ENCODE assay signal across 1 cellular context in the genomic region with DNA sequence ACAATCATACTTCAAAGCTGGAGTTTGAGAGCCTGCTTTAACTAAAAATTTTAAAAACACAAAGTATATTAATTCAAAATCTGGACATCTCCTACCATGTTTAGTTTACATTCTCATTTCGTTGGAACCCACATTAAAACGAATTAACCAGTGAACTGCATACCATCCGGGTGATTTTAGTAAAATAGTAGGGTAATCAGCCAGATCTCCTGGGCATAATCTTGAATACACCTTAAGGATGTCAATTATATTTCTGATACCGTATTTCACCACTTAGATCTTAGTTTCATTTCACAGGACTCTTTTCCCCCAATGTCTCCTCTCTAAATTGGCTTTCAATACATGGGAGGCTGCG.
A peak's percentile ranks its signal among the peaks of the same experiment; 100 is the strongest.
TF ChIP-seq lines count a peak whose summit lies in the region.

No MANE protein-coding gene starts in this region.

TF ChIP-seq in K562, 482 proteins besides CTCF, POLR2A, EP300 and RAD21 (continued from another document):
- TF ChIP-seq, protein P1, sequence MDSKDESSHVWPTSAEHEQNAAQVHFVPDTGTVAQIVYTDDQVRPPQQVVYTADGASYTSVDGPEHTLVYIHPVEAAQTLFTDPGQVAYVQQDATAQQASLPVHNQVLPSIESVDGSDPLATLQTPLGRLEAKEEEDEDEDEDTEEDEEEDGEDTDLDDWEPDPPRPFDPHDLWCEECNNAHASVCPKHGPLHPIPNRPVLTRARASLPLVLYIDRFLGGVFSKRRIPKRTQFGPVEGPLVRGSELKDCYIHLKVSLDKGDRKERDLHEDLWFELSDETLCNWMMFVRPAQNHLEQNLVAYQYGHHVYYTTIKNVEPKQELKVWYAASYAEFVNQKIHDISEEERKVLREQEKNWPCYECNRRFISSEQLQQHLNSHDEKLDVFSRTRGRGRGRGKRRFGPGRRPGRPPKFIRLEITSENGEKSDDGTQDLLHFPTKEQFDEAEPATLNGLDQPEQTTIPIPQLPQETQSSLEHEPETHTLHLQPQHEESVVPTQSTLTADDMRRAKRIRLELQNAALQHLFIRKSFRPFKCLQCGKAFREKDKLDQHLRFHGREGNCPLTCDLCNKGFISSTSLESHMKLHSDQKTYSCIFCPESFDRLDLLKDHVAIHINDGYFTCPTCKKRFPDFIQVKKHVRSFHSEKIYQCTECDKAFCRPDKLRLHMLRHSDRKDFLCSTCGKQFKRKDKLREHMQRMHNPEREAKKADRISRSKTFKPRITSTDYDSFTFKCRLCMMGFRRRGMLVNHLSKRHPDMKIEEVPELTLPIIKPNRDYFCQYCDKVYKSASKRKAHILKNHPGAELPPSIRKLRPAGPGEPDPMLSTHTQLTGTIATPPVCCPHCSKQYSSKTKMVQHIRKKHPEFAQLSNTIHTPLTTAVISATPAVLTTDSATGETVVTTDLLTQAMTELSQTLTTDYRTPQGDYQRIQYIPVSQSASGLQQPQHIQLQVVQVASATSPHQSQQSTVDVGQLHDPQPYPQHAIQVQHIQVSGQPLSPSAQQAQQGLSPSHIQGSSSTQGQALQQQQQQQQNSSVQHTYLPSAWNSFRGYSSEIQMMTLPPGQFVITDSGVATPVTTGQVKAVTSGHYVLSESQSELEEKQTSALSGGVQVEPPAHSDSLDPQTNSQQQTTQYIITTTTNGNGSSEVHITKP (IDR thresholded peaks at IDR 0.05; ENCODE audit: partially characterized antibody) = no peak
- TF ChIP-seq DNMT1 (IDR thresholded peaks at IDR 0.05) (no peak), ZNF551 (CRISPR knock-in tag; IDR thresholded peaks at IDR 0.05) (no peak), RNF2 (IDR thresholded peaks at IDR 0.05) (0 out of 2 replicates have a peak, but pooled peaks have one; percentile 23), MCM7 (IDR thresholded peaks at IDR 0.05) (no peak)
- TF ChIP-seq, protein P2, sequence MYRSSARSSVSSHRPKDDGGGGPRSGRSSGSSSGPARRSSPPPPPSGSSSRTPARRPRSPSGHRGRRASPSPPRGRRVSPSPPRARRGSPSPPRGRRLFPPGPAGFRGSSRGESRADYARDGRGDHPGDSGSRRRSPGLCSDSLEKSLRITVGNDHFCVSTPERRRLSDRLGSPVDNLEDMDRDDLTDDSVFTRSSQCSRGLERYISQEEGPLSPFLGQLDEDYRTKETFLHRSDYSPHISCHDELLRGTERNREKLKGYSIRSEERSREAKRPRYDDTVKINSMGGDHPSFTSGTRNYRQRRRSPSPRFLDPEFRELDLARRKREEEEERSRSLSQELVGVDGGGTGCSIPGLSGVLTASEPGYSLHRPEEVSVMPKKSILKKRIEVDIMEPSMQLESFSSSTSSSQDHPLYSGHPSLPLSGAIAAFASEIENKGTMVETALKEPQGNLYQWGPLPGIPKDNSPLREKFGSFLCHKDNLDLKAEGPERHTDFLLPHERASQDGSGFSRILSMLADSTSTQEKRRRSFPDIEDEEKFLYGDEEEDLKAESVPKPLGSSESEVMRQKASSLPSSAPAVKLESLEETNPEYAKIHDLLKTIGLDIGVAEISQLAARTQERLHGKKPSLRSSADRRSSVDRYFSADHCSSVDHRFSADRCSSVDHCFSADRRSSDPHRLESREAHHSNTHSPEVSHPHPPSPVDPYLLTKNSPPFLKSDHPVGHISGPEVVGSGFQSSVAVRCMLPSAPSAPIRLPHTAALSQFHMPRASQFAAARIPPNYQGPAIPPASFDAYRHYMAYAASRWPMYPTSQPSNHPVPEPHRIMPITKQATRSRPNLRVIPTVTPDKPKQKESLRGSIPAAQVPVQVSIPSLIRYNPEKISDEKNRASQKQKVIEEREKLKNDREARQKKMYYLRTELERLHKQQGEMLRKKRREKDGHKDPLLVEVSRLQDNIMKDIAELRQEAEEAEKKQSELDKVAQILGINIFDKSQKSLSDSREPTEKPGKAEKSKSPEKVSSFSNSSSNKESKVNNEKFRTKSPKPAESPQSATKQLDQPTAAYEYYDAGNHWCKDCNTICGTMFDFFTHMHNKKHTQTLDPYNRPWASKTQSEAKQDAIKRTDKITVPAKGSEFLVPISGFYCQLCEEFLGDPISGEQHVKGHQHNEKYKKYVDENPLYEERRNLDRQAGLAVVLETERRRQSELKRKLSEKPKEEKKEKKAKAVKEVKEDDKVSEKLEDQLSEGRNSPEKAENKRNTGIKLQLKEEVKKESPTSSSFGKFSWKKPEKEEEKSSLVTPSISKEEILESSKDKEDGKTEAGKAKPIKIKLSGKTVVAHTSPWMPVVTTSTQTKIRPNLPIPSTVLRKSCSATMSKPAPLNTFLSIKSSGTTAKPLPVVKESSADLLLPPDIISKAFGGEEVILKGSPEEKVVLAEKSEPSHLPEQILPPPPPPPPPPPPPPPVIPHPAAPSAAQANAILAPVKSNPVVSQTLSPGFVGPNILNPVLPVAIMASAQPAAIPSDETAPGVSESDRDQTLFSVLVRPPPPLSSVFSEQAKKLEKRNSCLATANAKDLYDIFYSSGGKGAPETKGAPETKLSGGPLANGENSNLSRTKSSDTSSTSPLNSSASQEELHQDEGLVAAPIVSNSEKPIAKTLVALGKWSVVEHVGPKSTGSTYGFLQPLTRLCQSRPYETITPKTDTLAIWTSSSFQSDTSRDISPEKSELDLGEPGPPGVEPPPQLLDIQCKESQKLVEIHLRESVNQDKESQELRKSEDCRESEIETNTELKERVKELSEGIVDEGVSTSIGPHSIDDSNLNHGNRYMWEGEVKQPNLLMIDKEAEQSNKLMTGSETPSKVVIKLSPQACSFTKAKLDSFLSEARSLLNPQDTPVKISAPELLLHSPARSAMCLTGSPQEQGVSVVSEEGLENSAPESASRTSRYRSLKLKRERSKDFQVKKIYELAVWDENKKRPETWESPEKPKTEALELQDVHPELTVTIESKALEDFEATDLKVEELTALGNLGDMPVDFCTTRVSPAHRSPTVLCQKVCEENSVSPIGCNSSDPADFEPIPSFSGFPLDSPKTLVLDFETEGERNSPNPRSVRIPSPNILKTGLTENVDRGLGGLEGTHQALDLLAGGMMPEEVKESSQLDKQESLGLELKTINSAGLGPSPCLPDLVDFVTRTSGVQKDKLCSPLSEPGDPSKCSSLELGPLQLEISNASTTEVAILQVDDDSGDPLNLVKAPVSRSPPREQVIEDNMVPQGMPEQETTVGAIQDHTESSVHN (IDR thresholded peaks at IDR 0.05; ENCODE audit: borderline replicate concordance in 1 of 2, low read depth in 1 of 2) = no peak
- TF ChIP-seq, protein P3, sequence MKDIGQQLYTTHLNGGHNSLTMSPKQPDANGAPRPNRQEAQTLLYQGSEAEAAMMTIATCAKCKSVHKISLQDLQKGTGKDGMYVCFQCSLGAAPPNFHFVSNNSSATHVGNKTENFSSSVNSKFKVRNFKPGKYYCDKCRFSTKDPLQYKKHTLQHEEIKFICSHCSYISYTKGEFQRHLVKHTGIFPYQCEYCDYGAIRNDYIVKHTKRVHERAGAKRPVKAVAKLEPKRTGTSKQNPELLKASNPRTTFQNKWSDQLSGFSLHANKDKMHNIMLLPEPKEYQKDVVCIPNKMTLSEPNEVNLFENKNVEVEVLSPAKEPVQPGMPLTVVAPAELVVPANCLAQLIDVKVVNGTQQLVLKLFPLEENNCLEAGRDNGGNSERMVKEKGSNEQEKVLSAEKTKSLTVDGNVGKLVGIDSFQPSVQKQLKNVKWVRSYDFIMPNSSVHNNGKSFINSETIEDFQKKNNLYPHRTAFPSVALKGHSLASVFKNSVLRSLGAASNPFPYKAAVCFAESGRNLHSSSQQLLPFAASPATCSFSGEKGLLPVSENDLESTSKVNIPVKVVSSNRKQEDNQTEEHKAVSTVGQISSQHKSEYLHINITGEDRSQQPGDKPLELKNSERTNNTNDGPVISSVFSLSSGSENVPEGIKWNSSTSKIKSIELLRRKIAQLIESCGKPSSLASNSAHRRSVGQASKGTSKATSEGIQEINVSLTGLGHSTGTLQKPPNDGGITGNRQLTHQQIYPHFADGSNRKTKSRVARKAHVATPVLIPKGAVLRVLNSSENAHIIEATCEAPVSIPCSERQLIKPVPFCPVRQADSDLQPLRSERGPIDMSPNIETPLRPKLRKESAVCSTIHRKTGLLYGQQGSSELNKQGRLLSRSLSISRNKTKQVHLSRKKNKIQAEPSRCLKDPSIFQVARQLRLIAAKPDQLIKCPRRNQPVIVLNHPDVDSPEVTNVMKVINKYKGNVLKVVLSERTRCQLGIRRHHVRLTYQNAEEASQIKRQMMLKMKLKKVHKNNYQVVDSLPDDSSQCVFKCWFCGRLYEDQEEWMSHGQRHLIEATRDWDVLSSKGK (CRISPR knock-in tag; IDR thresholded peaks at IDR 0.05) = no peak
- TF ChIP-seq, protein P4, sequence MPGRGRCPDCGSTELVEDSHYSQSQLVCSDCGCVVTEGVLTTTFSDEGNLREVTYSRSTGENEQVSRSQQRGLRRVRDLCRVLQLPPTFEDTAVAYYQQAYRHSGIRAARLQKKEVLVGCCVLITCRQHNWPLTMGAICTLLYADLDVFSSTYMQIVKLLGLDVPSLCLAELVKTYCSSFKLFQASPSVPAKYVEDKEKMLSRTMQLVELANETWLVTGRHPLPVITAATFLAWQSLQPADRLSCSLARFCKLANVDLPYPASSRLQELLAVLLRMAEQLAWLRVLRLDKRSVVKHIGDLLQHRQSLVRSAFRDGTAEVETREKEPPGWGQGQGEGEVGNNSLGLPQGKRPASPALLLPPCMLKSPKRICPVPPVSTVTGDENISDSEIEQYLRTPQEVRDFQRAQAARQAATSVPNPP (IDR thresholded peaks at IDR 0.05; ENCODE audit: borderline replicate concordance, insufficient read depth, insufficient read length) = no peak
- TF ChIP-seq, protein P5, sequence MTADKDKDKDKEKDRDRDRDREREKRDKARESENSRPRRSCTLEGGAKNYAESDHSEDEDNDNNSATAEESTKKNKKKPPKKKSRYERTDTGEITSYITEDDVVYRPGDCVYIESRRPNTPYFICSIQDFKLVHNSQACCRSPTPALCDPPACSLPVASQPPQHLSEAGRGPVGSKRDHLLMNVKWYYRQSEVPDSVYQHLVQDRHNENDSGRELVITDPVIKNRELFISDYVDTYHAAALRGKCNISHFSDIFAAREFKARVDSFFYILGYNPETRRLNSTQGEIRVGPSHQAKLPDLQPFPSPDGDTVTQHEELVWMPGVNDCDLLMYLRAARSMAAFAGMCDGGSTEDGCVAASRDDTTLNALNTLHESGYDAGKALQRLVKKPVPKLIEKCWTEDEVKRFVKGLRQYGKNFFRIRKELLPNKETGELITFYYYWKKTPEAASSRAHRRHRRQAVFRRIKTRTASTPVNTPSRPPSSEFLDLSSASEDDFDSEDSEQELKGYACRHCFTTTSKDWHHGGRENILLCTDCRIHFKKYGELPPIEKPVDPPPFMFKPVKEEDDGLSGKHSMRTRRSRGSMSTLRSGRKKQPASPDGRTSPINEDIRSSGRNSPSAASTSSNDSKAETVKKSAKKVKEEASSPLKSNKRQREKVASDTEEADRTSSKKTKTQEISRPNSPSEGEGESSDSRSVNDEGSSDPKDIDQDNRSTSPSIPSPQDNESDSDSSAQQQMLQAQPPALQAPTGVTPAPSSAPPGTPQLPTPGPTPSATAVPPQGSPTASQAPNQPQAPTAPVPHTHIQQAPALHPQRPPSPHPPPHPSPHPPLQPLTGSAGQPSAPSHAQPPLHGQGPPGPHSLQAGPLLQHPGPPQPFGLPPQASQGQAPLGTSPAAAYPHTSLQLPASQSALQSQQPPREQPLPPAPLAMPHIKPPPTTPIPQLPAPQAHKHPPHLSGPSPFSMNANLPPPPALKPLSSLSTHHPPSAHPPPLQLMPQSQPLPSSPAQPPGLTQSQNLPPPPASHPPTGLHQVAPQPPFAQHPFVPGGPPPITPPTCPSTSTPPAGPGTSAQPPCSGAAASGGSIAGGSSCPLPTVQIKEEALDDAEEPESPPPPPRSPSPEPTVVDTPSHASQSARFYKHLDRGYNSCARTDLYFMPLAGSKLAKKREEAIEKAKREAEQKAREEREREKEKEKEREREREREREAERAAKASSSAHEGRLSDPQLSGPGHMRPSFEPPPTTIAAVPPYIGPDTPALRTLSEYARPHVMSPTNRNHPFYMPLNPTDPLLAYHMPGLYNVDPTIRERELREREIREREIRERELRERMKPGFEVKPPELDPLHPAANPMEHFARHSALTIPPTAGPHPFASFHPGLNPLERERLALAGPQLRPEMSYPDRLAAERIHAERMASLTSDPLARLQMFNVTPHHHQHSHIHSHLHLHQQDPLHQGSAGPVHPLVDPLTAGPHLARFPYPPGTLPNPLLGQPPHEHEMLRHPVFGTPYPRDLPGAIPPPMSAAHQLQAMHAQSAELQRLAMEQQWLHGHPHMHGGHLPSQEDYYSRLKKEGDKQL (CRISPR knock-in tag; IDR thresholded peaks at IDR 0.05; ENCODE audit: borderline replicate concordance) = no peak
